21 cellular contexts compared by ENCODE assay signal in the genomic region with DNA sequence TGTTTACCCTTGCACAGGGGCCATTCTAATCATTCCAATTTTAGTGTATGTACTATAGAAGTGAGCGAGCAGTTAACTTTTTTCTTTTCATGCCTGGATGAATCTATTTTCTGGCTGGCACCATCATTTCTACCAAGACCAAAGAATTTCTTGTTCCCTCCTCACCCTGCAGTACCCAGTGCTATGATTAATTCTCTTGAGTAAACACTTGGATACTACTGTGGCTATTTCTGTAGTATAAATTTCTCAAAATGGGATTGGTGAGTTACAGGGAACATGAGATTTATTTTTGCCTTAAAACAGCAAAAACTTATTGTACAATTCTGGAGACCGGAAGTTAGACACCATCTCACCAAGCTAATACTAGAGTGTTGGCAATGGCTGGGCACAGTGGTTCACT.
"Had no signal": no experiment of that assay in that cellular context is flagged by ENCODE, and none has a peak within 500 bp of the region (broad histone marks: within the 10 kb centered on the region; RNA-seq: fewer than 3 reads in every experiment).

No MANE protein-coding gene starts in this region.

- H3K36me3 ChIP-seq: breast epithelium, SJCRH30 had no signal

- H3K27ac ChIP-seq: breast epithelium, SJCRH30 had no signal

- DNase-seq: activated CD4-positive, alpha-beta T cell treated with anti-CD3 and anti-CD28 coated beads, Interleukin-2, amount 10 ng/mL, durations not matched to agents 24 days and 14 days; activated CD4-positive, alpha-beta T cell treated with anti-CD3 and anti-CD28 coated beads, Interleukin-2, amount 50 U/mL, for 4 hours; activated CD8-positive, alpha-beta T cell treated with anti-CD3 and anti-CD28 coated beads for 36 hours; activated gamma-delta T cell; activated naive CD4-positive, alpha-beta T cell treated with anti-CD3 and anti-CD28 coated beads, Interleukin-2, amount 10 ng/mL, durations not matched to agents 7 days and 5 days; activated naive CD8-positive, alpha-beta T cell treated with anti-CD3 and anti-CD28 coated beads, Interleukin-2, amount 50 U/mL, for 24 hours; activated T-cell treated with anti-CD3 and anti-CD28 coated beads, Interleukin-2, amount 50 U/mL, for 1 hour; Karpas-422; NCI-H1105; NCI-H1436; NCI-H1694; NCI-H1930; NCI-H2081 treated with DMSO at 0.1 percent for 48 hours; NCI-H345; NCI-H524 treated with DMSO at 0.1 percent for 48 hours; NCI-H748 treated with DMSO at 0.1 percent for 48 hours; SHP77; SJCRH30; SK-N-SH had no signal

- H3K4me3 ChIP-seq: breast epithelium, K562, SJCRH30 had no signal

- H3K9me3 ChIP-seq: breast epithelium, SJCRH30, SK-N-SH had no signal

- H3K4me1 ChIP-seq: breast epithelium, SJCRH30 had no signal

- H3K27me3 ChIP-seq: breast epithelium, SJCRH30 had no signal
